8 cellular contexts compared by ENCODE assay signal in the genomic region with DNA sequence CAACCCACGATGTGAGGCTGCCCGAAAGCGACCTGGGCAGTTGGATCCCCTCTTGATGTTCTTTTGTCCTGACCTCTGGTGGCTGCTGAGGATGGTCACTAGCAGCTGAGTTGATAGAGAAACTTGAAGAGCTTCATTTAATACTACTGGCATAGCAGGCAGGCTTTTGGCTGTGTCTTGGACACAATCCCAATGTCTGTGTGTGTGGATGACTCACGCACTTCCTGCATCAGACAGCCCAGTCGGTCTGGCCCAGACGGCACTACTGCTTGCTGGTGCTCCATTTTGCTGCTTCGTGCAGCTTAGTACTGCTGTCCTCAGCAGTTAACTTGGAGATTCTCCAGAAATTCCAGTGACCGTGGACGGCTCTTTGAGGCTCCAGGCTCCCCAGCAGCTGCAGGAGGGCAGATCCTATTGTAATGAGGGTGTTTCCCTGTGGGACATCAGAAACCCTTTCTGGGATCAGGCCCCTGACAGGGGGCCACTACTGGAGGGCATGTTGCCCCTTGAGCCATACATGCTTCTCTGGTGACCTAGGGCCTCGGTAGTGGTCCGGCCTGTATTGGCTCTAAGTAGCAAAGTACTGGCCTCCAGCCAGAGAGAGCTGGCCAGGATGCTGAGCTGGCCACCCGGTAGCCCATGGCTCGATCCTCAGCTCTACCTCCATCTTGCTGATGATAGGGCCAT. TPM values are rescaled to one million over a fixed set of nuclear protein-coding genes. Genes with fewer than 3 reads are reported as not detected.
DNase-seq lines count a peak whose midpoint lies in the region; ATAC-seq and TF ChIP-seq lines count a peak whose summit lies in the region.

No MANE protein-coding gene starts in this region.

- no peak for ATAC-seq in stimulated activated naive CD8-positive, alpha-beta T cell treated with anti-CD3 and anti-CD28 coated beads, Interleukin-15, Interleukin-2, amounts not matched to agents 100 U/mL and 50 U/mL, for 24 hours

- no peak for TF ChIP-seq CTCF in endodermal cell (conservative IDR thresholded peaks at IDR 0.05)

- H3K9me3 Mint-ChIP-seq in endodermal cell, result peaks cover 51% of the 10 kb centered on the region

- H3K4me3 ChIP-seq in trophoblast cell (ENCODE audit: low read depth, low read length), result no peak overlapping the region
- no peak overlapping the region for H3K4me3 ChIP-seq in endodermal cell (ENCODE audit: low read length)

- H4K12ac ChIP-seq in trophoblast cell (ENCODE audit: low read depth, low read length), result no peak overlapping the region

- peak overlapping the region; percentile 6 for H3K4ac ChIP-seq in trophoblast cell (ENCODE audit: low read depth, low read length)

- peak overlapping the region; percentile 81 for H2BK5ac ChIP-seq in trophoblast cell (ENCODE audit: low read depth, low read length, poor library complexity)

- H3K79me1 ChIP-seq in trophoblast cell (ENCODE audit: low read length), result peaks cover 17% of the 10 kb centered on the region

- H3K4me2 ChIP-seq in trophoblast cell (ENCODE audit: low read length), result no peak overlapping the region

- H3K4me1 ChIP-seq in trophoblast cell (ENCODE audit: control insufficient read depth in 1 of 2, insufficient read depth in 2 of 2, low read length in 2 of 2) (peaks cover 9 to 12% of the 10 kb centered on the region in 2 experiments), endodermal cell (ENCODE audit: control insufficient read depth, insufficient read depth, low read length) (no peaks in the 10 kb centered on the region)

- H3K36me3 Mint-ChIP-seq in endodermal cell (ENCODE audit: low read depth), result no peaks in the 10 kb centered on the region

- no peak overlapping the region for H3K4me3 Mint-ChIP-seq in endodermal cell

- no peak overlapping the region for H3K27ac Mint-ChIP-seq in endodermal cell

- DNase-seq in DMS53 treated with DMSO at 0.1 percent for 48 hours (lab: John Stamatoyannopoulos, UW; ENCODE audit: unreplicated experiment) (peak; percentile 1), RPMI8226 (peak; percentile 61), fibroblast of the conjunctiva (ENCODE audit: low read depth) (peak; percentile 90), trophoblast cell (peak; percentile 78 to 85), NCI-H1694 (lab: John Stamatoyannopoulos, UW) (no peak), endodermal cell (no peak), NCI-H1092 treated with DMSO at 0.1 percent for 48 hours (lab: John Stamatoyannopoulos, UW) (no peak)
- no peak for DNase-seq in stimulated activated naive CD8-positive, alpha-beta T cell treated with anti-CD3 and anti-CD28 coated beads, Interleukin-15, Interleukin-2, amounts not matched to agents 100 U/mL and 50 U/mL, for 24 hours

- H3K18ac ChIP-seq in trophoblast cell (ENCODE audit: low read length), result peak overlapping the region; percentile 56

- peaks cover 22% of the 10 kb centered on the region for H3K27me3 Mint-ChIP-seq in endodermal cell (ENCODE audit: insufficient read depth)

- H3K23ac ChIP-seq in trophoblast cell (ENCODE audit: low read length), result no peak overlapping the region

- H3K4me1 Mint-ChIP-seq in endodermal cell, result no peaks in the 10 kb centered on the region

- H3K27ac ChIP-seq in trophoblast cell (ENCODE audit: low read depth, low read length) (peak overlapping the region; percentile 85), endodermal cell (ENCODE audit: low read depth, low read length) (no peak overlapping the region)

- peak overlapping the region; percentile 50 for H4K8ac ChIP-seq in trophoblast cell (ENCODE audit: low read depth, low read length)

- peak overlapping the region; percentile 67 for H3K14ac ChIP-seq in trophoblast cell (ENCODE audit: low read length)

- peak overlapping the region; percentile 83 for H2BK12ac ChIP-seq in trophoblast cell (ENCODE audit: low read length)

- peak overlapping the region; percentile 24 for H2AFZ ChIP-seq in trophoblast cell (ENCODE audit: insufficient read depth, low read length, poor library complexity)

- H4K91ac ChIP-seq in trophoblast cell (ENCODE audit: low read depth, low read length), result peak overlapping the region; percentile 94

- peak overlapping the region; percentile 85 for H2BK120ac ChIP-seq in trophoblast cell (ENCODE audit: insufficient read depth, low read length, poor library complexity)

- peak overlapping the region; percentile 11 for H2AK5ac ChIP-seq in trophoblast cell (ENCODE audit: low read length)

- H3K27me3 ChIP-seq in trophoblast cell (ENCODE audit: insufficient read depth, low read length) (no peaks in the 10 kb centered on the region), endodermal cell (ENCODE audit: control insufficient read depth, insufficient read depth, low read length, poor library complexity, severe bottlenecking) (no peaks in the 10 kb centered on the region)

- H3K36me3 ChIP-seq in trophoblast cell (ENCODE audit: control insufficient read depth in 1 of 2, insufficient read depth in 2 of 2, low read length in 2 of 2) (no peaks in the 10 kb centered on the region), endodermal cell (ENCODE audit: control insufficient read depth, insufficient read depth, low read length) (no peaks in the 10 kb centered on the region)

- WGBS in trophoblast cell (ENCODE audit: extremely low coverage, insufficient coverage, insufficient read length), result no CpG with 5 or more reads among the region's 13 CpGs
- 83 to 91% methylated on average over 6 to 13 of the region's 13 CpGs for WGBS in endodermal cell (ENCODE audit: insufficient coverage in 1 of 2, insufficient read length in 1 of 2), 2 experiments

- H3K9ac ChIP-seq in trophoblast cell (ENCODE audit: low read length) (no peak overlapping the region), endodermal cell (ENCODE audit: extremely low read depth, low read length, poor library complexity, severe bottlenecking) (no peak overlapping the region)

- H3K79me2 ChIP-seq in trophoblast cell (ENCODE audit: control insufficient read depth, insufficient read depth, low read length, poor library complexity), result no peaks in the 10 kb centered on the region

- H3K9me3 ChIP-seq in trophoblast cell (ENCODE audit: insufficient read depth, low read depth, low read length), result peaks cover 11% of the 10 kb centered on the region
- H3K9me3 ChIP-seq in endodermal cell (ENCODE audit: control insufficient read depth, low read length), result peaks cover 43% of the 10 kb centered on the region

RNA-seq across cellular contexts. Expression of a gene that starts 4.5 kb away (rescaled TPM):
- polyA plus RNA-seq in trophoblast cell (2013), result 0.03 and 0.04 TPM in 2 replicates
- total RNA-seq in endodermal cell, result not detected
- polyA plus RNA-seq in endodermal cell (2013, experiment 1 of 2), result not detected
- polyA plus RNA-seq in endodermal cell (2013, experiment 2 of 2), result not detected

RNA-seq across cellular contexts. Expression of a gene that starts 38.5 kb away (rescaled TPM):
- polyA plus RNA-seq in trophoblast cell (2013), result not detected in 2 replicates
- under 1 TPM in 1 of 2 donors, not detected in 1; 0.11 TPM for total RNA-seq in endodermal cell
- polyA plus RNA-seq in endodermal cell (2013, experiment 1 of 2), result not detected
- not detected for polyA plus RNA-seq in endodermal cell (2013, experiment 2 of 2)

RNA-seq across cellular contexts. Expression of a gene that starts 47.8 kb away (rescaled TPM):
- 0.18 and 0.22 TPM in 2 replicates for polyA plus RNA-seq in trophoblast cell (2013)
- total RNA-seq in endodermal cell, result not detected
- polyA plus RNA-seq in endodermal cell (2013, experiment 1 of 2), result not detected
- polyA plus RNA-seq in endodermal cell (2013, experiment 2 of 2), result not detected

Comparison
In these comparisons a context has a peak if more than half of its experiments do, and no peak if none do; other contexts are left out.
1. DNase-seq: peak in DMS53 treated with DMSO at 0.1 percent for 48 hours (single experiment), RPMI8226 (single experiment), fibroblast of the conjunctiva (single experiment) and trophoblast cell (2 of 2); none in NCI-H1694 (single experiment), endodermal cell (single experiment), NCI-H1092 treated with DMSO at 0.1 percent for 48 hours (single experiment) and stimulated activated naive CD8-positive, alpha-beta T cell treated with anti-CD3 and anti-CD28 coated beads, Interleukin-15, Interleukin-2, amounts not matched to agents 100 U/mL and 50 U/mL, for 24 hours (single experiment).